ENCODE assay signal across 14 cellular contexts in the genomic region with DNA sequence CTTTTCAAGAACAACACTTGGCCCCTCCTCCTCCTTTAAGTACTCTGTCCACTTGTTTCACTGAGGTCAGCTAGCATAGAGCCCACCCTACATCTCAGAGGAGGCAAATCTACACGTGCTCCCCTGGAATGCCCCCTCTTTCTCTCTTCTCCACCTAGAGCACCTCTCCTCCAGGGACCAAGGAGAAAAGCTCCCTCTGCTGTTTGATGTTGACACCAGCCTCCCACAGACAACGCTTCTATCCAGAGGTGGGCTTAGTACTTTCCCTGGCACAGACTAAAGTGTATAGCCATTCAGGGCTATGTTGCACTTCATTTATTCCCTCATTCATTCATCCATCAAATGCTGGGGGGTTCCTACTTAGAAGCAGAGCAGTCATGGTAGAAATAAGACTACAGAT.
DNase-seq lines count a peak whose midpoint lies in the region; ATAC-seq, FAIRE-seq and TF ChIP-seq lines count a peak whose summit lies in the region.
"Had no signal": no experiment of that assay in that cellular context is flagged by ENCODE, and none has a peak within 500 bp of the region (broad histone marks: within the 10 kb centered on the region; RNA-seq: fewer than 3 reads in every experiment).

No MANE protein-coding gene starts in this region.

- intact Hi-C loops in tibial artery (cut with DNase I; ENCODE audit: low total_unique reads): no loop called here

- no peak overlapping the region for H3K27ac Mint-ChIP-seq in WTC11

- H2AFZ ChIP-seq in keratinocyte (ENCODE audit: control insufficient read depth, low read length): no peak overlapping the region

- H3K9ac ChIP-seq in keratinocyte (ENCODE audit: control insufficient read depth, extremely low read depth, insufficient read depth, low read length): no peak overlapping the region

- H3K9me1 ChIP-seq in keratinocyte (ENCODE audit: control insufficient read depth, extremely low read depth, insufficient read depth, low read length): no peaks in the 10 kb centered on the region

- peak; percentile 9 for TF ChIP-seq CTCF in GM10248 (IDR thresholded peaks at IDR 0.05; ENCODE audit: control extremely low read depth, extremely low read depth, low read depth, missing control alignments)
- TF ChIP-seq CTCF in WTC11 (IDR thresholded peaks at IDR 0.05): no peak
- peak in 2 of 3 experiments; percentile 45 to 57 for TF ChIP-seq CTCF in keratinocyte (optimal IDR thresholded peaks at IDR 0.05 in 1 of 3, IDR thresholded peaks at IDR 0.05 in 1 of 3, conservative IDR thresholded peaks at IDR 0.05 in 1 of 3; ENCODE audit: extremely low read depth in 1 of 3, insufficient read depth in 2 of 3, low read length in 3 of 3)
- TF ChIP-seq CTCF in tibial artery (IDR thresholded peaks at IDR 0.05): no peak

- H3K4me1 ChIP-seq in keratinocyte (ENCODE audit: control insufficient read depth, extremely low read depth, insufficient read depth, low read length) (peaks cover 7% of the 10 kb centered on the region), tibial artery (no peaks in the 10 kb centered on the region)

- dilution Hi-C loops in keratinocyte (cut with MboI; ENCODE audit: extremely low pct_ligation_motif_present, low sequenced_read_pairs): no loop called here

- H3K9me3 Mint-ChIP-seq in WTC11: no peaks in the 10 kb centered on the region

- no peak for FAIRE-seq in keratinocyte (lab: Jason Lieb, UNC)

- H3K9me3 ChIP-seq in keratinocyte (ENCODE audit: control insufficient read depth, low read depth, low read length) (no peaks in the 10 kb centered on the region), tibial artery (no peaks in the 10 kb centered on the region)

- H3K4me3 Mint-ChIP-seq in WTC11: no peak overlapping the region

- CTCF ChIA-PET in GM10248 (lab: Yijun Ruan, JAX): interaction anchor here (0.7 kb wide), 1 partner anchor 325 kb away, joined by 3 read pairs; no protein-coding TSS in a partner anchor
- CTCF ChIA-PET in WTC11 (lab: Charles Lee): interaction anchor here (1.0 to 2.7 kb wide), 7 partner anchors 21 to 325 kb away, joined by 3 to 17 read pairs (median 11); no protein-coding TSS in a partner anchor

- ATAC-seq in WTC11 (peak; percentile 84), GM19397 (IDR thresholded peaks at IDR 0.05; ENCODE audit: unreplicated experiment) (no peak)
- ATAC-seq: activated CD4-positive, CD25-positive, alpha-beta regulatory T cell treated with anti-CD3 and anti-CD28 coated beads, Interleukin-2, amount 50 U/mL, for 24 hours had no signal

- DNase-seq in GM10248 (ENCODE audit: extremely low spot score) (no peak), HuH-7 (ENCODE audit: low spot score) (peak; percentile 29), WTC11 (ENCODE audit: low spot score) (peak; percentile 19), keratinocyte (ENCODE audit: low read depth, low spot score) (no peak), tibial artery (no peak), epidermal melanocyte (ENCODE audit: insufficient read length, low spot score) (no peak)
- DNase-seq: activated T-cell treated with anti-CD3 and anti-CD28 coated beads, Interleukin-2, amount 50 U/mL, for 48 hours; DMS79; NCI-H2171 treated with DMSO at 0.1 percent for 48 hours; retina; Right ventricle myocardium superior had no signal

- no peaks in the 10 kb centered on the region for H3K79me2 ChIP-seq in keratinocyte (ENCODE audit: control insufficient read depth, insufficient read depth, low read length)

- H3K27me3 Mint-ChIP-seq in WTC11 (ENCODE audit: low read depth): peaks cover 19% of the 10 kb centered on the region

- POLR2A ChIA-PET in GM10248 (lab: Yijun Ruan, JAX) (no interaction called here), WTC11 (lab: Charles Lee) (no interaction called here)

- H3K36me3 Mint-ChIP-seq in WTC11: no peaks in the 10 kb centered on the region

- H3K4me2 ChIP-seq in keratinocyte (ENCODE audit: control insufficient read depth, extremely low read depth, insufficient read depth, low read depth, low read length): no peak overlapping the region

- H3K27me3 ChIP-seq in keratinocyte (ENCODE audit: control insufficient read depth, extremely low read depth, insufficient read depth, low read length) (peaks cover 7% of the 10 kb centered on the region), tibial artery (no peaks in the 10 kb centered on the region)

- no peak overlapping the region for H3K4me3 ChIP-seq in keratinocyte (ENCODE audit: control insufficient read depth in 2 of 3, extremely low read depth in 1 of 3, insufficient read depth in 2 of 3, low read depth in 1 of 3, low read length in 3 of 3)
- no peak overlapping the region for H3K4me3 ChIP-seq in tibial artery

- no peaks in the 10 kb centered on the region for H4K20me1 ChIP-seq in keratinocyte (ENCODE audit: control insufficient read depth, extremely low read depth, insufficient read depth, low read length)

- H3K27ac ChIP-seq in keratinocyte (ENCODE audit: control insufficient read depth, insufficient read depth, low read length) (no peak overlapping the region), tibial artery (no peak overlapping the region)
- H3K27ac ChIP-seq: epithelial cell of prostate had no signal

- peaks cover 5% of the 10 kb centered on the region for H3K4me1 Mint-ChIP-seq in WTC11

- H3K36me3 ChIP-seq in keratinocyte (ENCODE audit: control insufficient read depth in 2 of 2, extremely low read depth in 1 of 2, insufficient read depth in 2 of 2, low read length in 2 of 2): no peaks in the 10 kb centered on the region
- no peaks in the 10 kb centered on the region for H3K36me3 ChIP-seq in tibial artery

TF ChIP-seq in WTC11, 78 proteins besides CTCF, POLR2A, EP300 and RAD21:
- TF ChIP-seq RORB (CRISPR knock-in tag; IDR thresholded peaks at IDR 0.05) (no peak), ESRRA (CRISPR knock-in tag; IDR thresholded peaks at IDR 0.05; ENCODE audit: borderline replicate concordance) (no peak), RELA (CRISPR knock-in tag; IDR thresholded peaks at IDR 0.05; ENCODE audit: borderline replicate concordance) (no peak)
- TF ChIP-seq, protein P1, sequence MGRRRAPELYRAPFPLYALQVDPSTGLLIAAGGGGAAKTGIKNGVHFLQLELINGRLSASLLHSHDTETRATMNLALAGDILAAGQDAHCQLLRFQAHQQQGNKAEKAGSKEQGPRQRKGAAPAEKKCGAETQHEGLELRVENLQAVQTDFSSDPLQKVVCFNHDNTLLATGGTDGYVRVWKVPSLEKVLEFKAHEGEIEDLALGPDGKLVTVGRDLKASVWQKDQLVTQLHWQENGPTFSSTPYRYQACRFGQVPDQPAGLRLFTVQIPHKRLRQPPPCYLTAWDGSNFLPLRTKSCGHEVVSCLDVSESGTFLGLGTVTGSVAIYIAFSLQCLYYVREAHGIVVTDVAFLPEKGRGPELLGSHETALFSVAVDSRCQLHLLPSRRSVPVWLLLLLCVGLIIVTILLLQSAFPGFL (CRISPR knock-in tag; IDR thresholded peaks at IDR 0.05; ENCODE audit: borderline replicate concordance): no peak

Comparison
In these comparisons a context has a peak if more than half of its experiments do, and no peak if none do; other contexts are left out.
1. DNase-seq: peak in HuH-7 (single experiment) and WTC11 (single experiment); none in GM10248 (single experiment), keratinocyte (single experiment), tibial artery (0 of 2) and epidermal melanocyte (single experiment).
2. CTCF ChIP-seq: peak in GM10248 (single experiment) and keratinocyte (2 of 3); none in WTC11 (single experiment) and tibial artery (0 of 2).